ENCODE assay signal across 8 cellular contexts in genomic region chr1:32773018-32773763, GRCh38. TPM values are rescaled to one million over a fixed set of nuclear protein-coding genes. Genes with fewer than 3 reads are reported as not detected.
DNase-seq lines count a peak whose midpoint lies in the region; ATAC-seq, FAIRE-seq and TF ChIP-seq lines count a peak whose summit lies in the region.

No MANE protein-coding gene starts in this region.

- BruUV-seq in mammary epithelial cell (replicated peaks; lab: Mats Ljungman, UMichigan) = no TSS peak

- POLR2A ChIA-PET in activated B cell treated with CpG ODN at 0.5 μM for 24 hours (lab: Charles Lee) = interaction anchor here (0.6 to 1.2 kb wide), 3 partner anchors 61 to 253 kb away, joined by 3 to 6 read pairs (median 4); partner anchors contain the start of gene RBBP4

- dilution Hi-C loops in mammary epithelial cell (cut with HindIII; ENCODE audit: low sequenced_read_pairs) = no loop called here

- CTCF ChIA-PET in activated B cell treated with CpG ODN at 0.5 μM for 24 hours (lab: Charles Lee) = interaction anchor here (1.1 to 4.4 kb wide), 10 partner anchors 10 to 372 kb away, joined by 3 to 50 read pairs (median 3); no protein-coding TSS in a partner anchor
- CTCF ChIA-PET in mammary epithelial cell (lab: Charles Lee; ENCODE audit: low non-redundant PET) = interaction anchor here (0.6 to 1.7 kb wide), 2 partner anchors 41 to 61 kb away, joined by 5 to 18 read pairs; no protein-coding TSS in a partner anchor

- H3K36me3 Mint-ChIP-seq in activated B cell treated with CpG ODN at 0.5 μM for 24 hours (ENCODE audit: low read depth) = peaks cover 41% of the 10 kb centered on the region

- peak; percentile 76 for ATAC-seq in activated B cell treated with CpG ODN at 0.5 μM for 24 hours (ENCODE audit: low read depth)
- no peak for ATAC-seq in GM21528 (IDR thresholded peaks at IDR 0.05; ENCODE audit: low FRiP score, unreplicated experiment)

- H2AFZ ChIP-seq in mammary epithelial cell (ENCODE audit: low read depth, low read length) = no peak overlapping the region

- 26% methylated on average over 6 of the region's 9 CpGs for WGBS in mammary epithelial cell (ENCODE audit: low coverage, missing lambda C conversion rate)

- H3K9me3 Mint-ChIP-seq in activated B cell treated with CpG ODN at 0.5 μM for 24 hours = no peaks in the 10 kb centered on the region

- H3K4me1 ChIP-seq in BE2C = peaks cover 20% of the 10 kb centered on the region
- peaks cover 35% of the 10 kb centered on the region for H3K4me1 ChIP-seq in mammary epithelial cell (ENCODE audit: insufficient read depth, low read length)
- H3K4me1 ChIP-seq in kidney (ENCODE audit: control insufficient read depth in 1 of 2, insufficient read depth in 1 of 2, low read depth in 1 of 2, low read length in 2 of 2) = no peaks in the 10 kb centered on the region

- H3K4me3 Mint-ChIP-seq in activated B cell treated with CpG ODN at 0.5 μM for 24 hours = no peak overlapping the region

- H3K27ac ChIP-seq in mammary epithelial cell (ENCODE audit: insufficient read depth, low read depth, low read length) = no peak overlapping the region
- H3K27ac ChIP-seq in kidney (ENCODE audit: low read depth in 2 of 2, low read length in 2 of 2) = no peak overlapping the region

- peaks cover 2% of the 10 kb centered on the region for H4K20me1 ChIP-seq in mammary epithelial cell (ENCODE audit: insufficient read depth, low read length)

- H3K27me3 ChIP-seq in BE2C (no peaks in the 10 kb centered on the region), mammary epithelial cell (ENCODE audit: insufficient read depth, low read length) (no peaks in the 10 kb centered on the region)

- peaks cover 14% of the 10 kb centered on the region for H3K79me2 ChIP-seq in mammary epithelial cell (ENCODE audit: insufficient read depth, low read length)

- no peak overlapping the region for H3K4me3 ChIP-seq in BE2C (ENCODE audit: low read depth, low read length)
- no peak overlapping the region for H3K4me3 ChIP-seq in mammary epithelial cell (replicated peaks in 1 of 3; ENCODE audit: insufficient read depth in 1 of 3, low read depth in 2 of 3, low read length in 3 of 3)
- H3K4me3 ChIP-seq in kidney (ENCODE audit: low read length in 2 of 2) = no peak overlapping the region

- in situ Hi-C loops in mammary epithelial cell (cut with MboI; ENCODE audit: low sequenced_read_pairs in 2 of 2) = no loop called here

- no peaks in the 10 kb centered on the region for H3K27me3 Mint-ChIP-seq in activated B cell treated with CpG ODN at 0.5 μM for 24 hours

- H3K4me1 Mint-ChIP-seq in activated B cell treated with CpG ODN at 0.5 μM for 24 hours = no peaks in the 10 kb centered on the region

- intact Hi-C loops in activated B cell treated with CpG ODN at 0.5 μM for 24 hours (cut with micrococcal nuclease) (loop anchor here (1.0 to 5.0 kb wide), 5 partner anchors 61 to 372 kb away; partner anchors contain the start of gene FNDC5), mammary epithelial cell (cut with micrococcal nuclease) (loop anchor here (1.0 to 5.0 kb wide), 9 partner anchors 31 to 372 kb away; partner anchors contain the start of genes RBBP4 and ZBTB8OS), kidney (cut with DNase I) (loop anchor here (5.0 kb wide), 1 partner anchor 61 kb away; no protein-coding TSS in a partner anchor)

- no peak for TF ChIP-seq POLR2A in H54 (IDR thresholded peaks at IDR 0.05; ENCODE audit: low read depth, low read length)

- DNase-seq in BE2C (peak; percentile 79), H54 (ENCODE audit: insufficient read length, low spot score) (no peak), NCI-H2196 (lab: John Stamatoyannopoulos, UW; ENCODE audit: unreplicated experiment) (peak; percentile 74), activated B cell treated with CpG ODN at 0.5 μM for 24 hours (peak; percentile 60), mammary epithelial cell (peak; percentile 75), kidney (peak; percentile 91)
- peak; percentile 60 to 69 for DNase-seq in stimulated activated CD4-positive, alpha-beta T cell treated with anti-CD3 and anti-CD28 coated beads, Interleukin-1b, Interleukin-23, amount 100 ng/mL, for 4 hours (ENCODE audit: low read depth in 2 of 2)

- H3K9ac ChIP-seq in mammary epithelial cell (ENCODE audit: insufficient read depth, low read length) (no peak overlapping the region), kidney (ENCODE audit: low read length in 2 of 2) (no peak overlapping the region)

- FAIRE-seq in H54 (lab: Jason Lieb, UNC) = peak; percentile 33
- no peak for FAIRE-seq in kidney (lab: Jason Lieb, UNC)

- peak; percentile 79 for TF ChIP-seq CTCF in BE2C (IDR thresholded peaks at IDR 0.05; ENCODE audit: low read depth, low read length)
- TF ChIP-seq CTCF in activated B cell treated with CpG ODN at 0.5 μM for 24 hours (IDR thresholded peaks at IDR 0.05) = peak; percentile 45
- peak; percentile 93 to 95 for TF ChIP-seq CTCF in mammary epithelial cell (conservative IDR thresholded peaks at IDR 0.05 in 1 of 2, IDR thresholded peaks at IDR 0.05 in 1 of 2; ENCODE audit: extremely low read depth in 1 of 2, insufficient read depth in 1 of 2, low read depth in 1 of 2, low read length in 2 of 2)
- peak; percentile 89 for TF ChIP-seq CTCF in kidney (IDR thresholded peaks at IDR 0.05; ENCODE audit: borderline replicate concordance, extremely low read depth, insufficient read depth)

- H3K27ac Mint-ChIP-seq in activated B cell treated with CpG ODN at 0.5 μM for 24 hours = no peak overlapping the region

- no peak overlapping the region for H3K4me2 ChIP-seq in mammary epithelial cell (ENCODE audit: insufficient read depth, low read depth, low read length)

- H3K36me3 ChIP-seq in BE2C = peaks cover 22% of the 10 kb centered on the region
- peaks cover 18% of the 10 kb centered on the region for H3K36me3 ChIP-seq in mammary epithelial cell (ENCODE audit: insufficient read depth, low read length)
- H3K36me3 ChIP-seq in kidney (ENCODE audit: control insufficient read depth in 1 of 2, insufficient read depth in 2 of 2, low read length in 2 of 2) = peaks cover 6 to 11% of the 10 kb centered on the region in 2 donors

- H3K9me3 ChIP-seq in BE2C (no peaks in the 10 kb centered on the region), mammary epithelial cell (replicated peaks; ENCODE audit: insufficient read depth, low read length) (no peaks in the 10 kb centered on the region), kidney (ENCODE audit: control insufficient read depth in 1 of 2, low read length in 2 of 2) (no peaks in the 10 kb centered on the region)

RNA-seq across cellular contexts. Expression of gene YARS1, which starts 44.0 kb away (rescaled TPM):
- polyA plus RNA-seq in BE2C (2012; ENCODE audit: insufficient read depth, insufficient read length, low read depth) = 252 TPM
- total RNA-seq in activated B cell treated with CpG ODN at 0.5 μM for 24 hours = 219 and 232 TPM in 2 replicates
- total RNA-seq in mammary epithelial cell = 100 to 1,000 TPM; 165 to 219 TPM
- polyA plus RNA-seq in mammary epithelial cell = 92.6 TPM
- polyA minus RNA-seq in mammary epithelial cell = 346 TPM
- total RNA-seq in kidney = 86.1 TPM
- polyA plus RNA-seq in kidney (ENCODE audit: insufficient read depth, low read depth, low replicate concordance) = 24.8 TPM

RNA-seq across cellular contexts. Expression of gene S100PBP, which starts 44.3 kb away (rescaled TPM):
- 18.9 TPM for polyA plus RNA-seq in BE2C (2012; ENCODE audit: insufficient read depth, insufficient read length, low read depth)
- total RNA-seq in activated B cell treated with CpG ODN at 0.5 μM for 24 hours = 43.0 and 50.5 TPM in 2 replicates
- 10 to 100 TPM; 31.2 to 41.7 TPM for total RNA-seq in mammary epithelial cell
- 12.4 TPM for polyA plus RNA-seq in mammary epithelial cell
- 42.7 TPM for polyA minus RNA-seq in mammary epithelial cell
- total RNA-seq in kidney = 40.1 TPM
- 14.3 TPM for polyA plus RNA-seq in kidney (ENCODE audit: insufficient read depth, low read depth, low replicate concordance)
